In the genomic region with DNA sequence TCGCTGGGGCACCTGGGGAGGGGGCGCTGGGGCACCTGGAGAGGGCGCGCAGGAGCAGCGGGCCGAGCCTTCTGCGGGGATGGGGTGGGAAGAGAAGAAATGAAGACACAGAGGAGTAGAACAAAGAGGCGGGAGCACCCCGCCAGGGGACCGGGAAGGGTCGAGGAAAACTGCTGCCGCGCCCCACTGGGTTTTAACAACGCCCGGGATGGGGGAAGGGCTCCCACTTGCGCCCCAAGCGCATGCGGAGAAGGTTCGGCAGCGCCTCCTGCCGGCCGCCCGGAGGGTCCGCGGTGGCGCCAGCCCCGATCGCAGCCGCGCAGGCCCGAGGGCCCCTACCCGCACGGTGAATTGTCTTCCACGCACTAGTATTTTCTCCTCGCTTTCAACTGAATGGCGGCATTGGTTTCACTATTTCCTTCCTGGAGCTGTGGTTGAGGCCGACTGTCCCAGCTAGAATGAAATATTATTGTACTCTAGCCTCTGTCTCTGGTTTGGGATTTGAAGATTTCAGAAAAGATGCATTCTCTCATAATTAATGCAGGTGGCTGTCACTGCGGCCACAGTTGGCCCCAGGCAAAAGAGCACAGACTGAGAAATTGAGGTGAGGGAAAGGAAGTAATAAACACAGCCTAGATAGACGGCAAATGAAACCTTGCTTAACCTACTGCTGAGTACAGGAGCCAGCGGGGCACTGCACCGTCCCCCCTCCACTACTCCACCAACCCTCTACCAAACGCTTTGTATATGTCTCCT, we compare ENCODE assay signal across 1 cellular context.
A peak's percentile ranks its signal among the peaks of the same experiment; 100 is the strongest.
TF ChIP-seq lines count a peak whose summit lies in the region.

No MANE protein-coding gene starts in this region.

TF ChIP-seq in K562, 482 proteins besides CTCF, POLR2A, EP300 and RAD21 (continued from another document and continues in another):
- TF ChIP-seq FOXO4 (CRISPR knock-in tag; IDR thresholded peaks at IDR 0.05) = no peak
- TF ChIP-seq ADNP (tag; IDR thresholded peaks at IDR 0.05) = no peak
- no peak for TF ChIP-seq ZZZ3 (IDR thresholded peaks at IDR 0.05)
- TF ChIP-seq NR4A1 (CRISPR knock-in tag; IDR thresholded peaks at IDR 0.05) = no peak
- TF ChIP-seq NR4A1 (tag; IDR thresholded peaks at IDR 0.05) = 0 out of 2 replicates have a peak, but pooled peaks have one; percentile 21
- TF ChIP-seq MAFF (IDR thresholded peaks at IDR 0.05; ENCODE audit: low read length) = no peak
- no peak; the same call in 1 of the 2 replicates for TF ChIP-seq SMARCE1 (IDR thresholded peaks at IDR 0.05)
- TF ChIP-seq POU5F1 (IDR thresholded peaks at IDR 0.05; ENCODE audit: borderline replicate concordance, low read depth, low read length, partially characterized antibody) = no peak
- no peak for TF ChIP-seq ZNF780A (CRISPR knock-in tag; IDR thresholded peaks at IDR 0.05)
- TF ChIP-seq ZNF445 (CRISPR knock-in tag; IDR thresholded peaks at IDR 0.05; ENCODE audit: low read depth) = no peak
- TF ChIP-seq ZC3H8 (IDR thresholded peaks at IDR 0.05) = no peak
- no peak for TF ChIP-seq ATF4 (CRISPR knock-in tag; IDR thresholded peaks at IDR 0.05)
- no peak for TF ChIP-seq CHAMP1 (IDR thresholded peaks at IDR 0.05)
- TF ChIP-seq ZNF707 (CRISPR knock-in tag; conservative IDR thresholded peaks at IDR 0.05) = no peak
- TF ChIP-seq BRF1 (IDR thresholded peaks at IDR 0.05; ENCODE audit: borderline replicate concordance, extremely low read depth, insufficient read length) = no peak
- TF ChIP-seq DDX20 (tag; IDR thresholded peaks at IDR 0.05; ENCODE audit: low read depth) = no peak
- TF ChIP-seq, protein P1, sequence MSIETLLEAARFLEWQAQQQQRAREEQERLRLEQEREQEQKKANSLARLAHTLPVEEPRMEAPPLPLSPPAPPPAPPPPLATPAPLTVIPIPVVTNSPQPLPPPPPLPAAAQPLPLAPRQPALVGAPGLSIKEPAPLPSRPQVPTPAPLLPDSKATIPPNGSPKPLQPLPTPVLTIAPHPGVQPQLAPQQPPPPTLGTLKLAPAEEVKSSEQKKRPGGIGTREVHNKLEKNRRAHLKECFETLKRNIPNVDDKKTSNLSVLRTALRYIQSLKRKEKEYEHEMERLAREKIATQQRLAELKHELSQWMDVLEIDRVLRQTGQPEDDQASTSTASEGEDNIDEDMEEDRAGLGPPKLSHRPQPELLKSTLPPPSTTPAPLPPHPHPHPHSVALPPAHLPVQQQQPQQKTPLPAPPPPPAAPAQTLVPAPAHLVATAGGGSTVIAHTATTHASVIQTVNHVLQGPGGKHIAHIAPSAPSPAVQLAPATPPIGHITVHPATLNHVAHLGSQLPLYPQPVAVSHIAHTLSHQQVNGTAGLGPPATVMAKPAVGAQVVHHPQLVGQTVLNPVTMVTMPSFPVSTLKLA (conservative IDR thresholded peaks at IDR 0.05) = peak in 1 of 2 experiments; percentile 38; a peak in 1 of 4 replicates
- no peak for TF ChIP-seq NR2F6 (CRISPR knock-in tag; IDR thresholded peaks at IDR 0.05)
- no peak for TF ChIP-seq ZNF121 (CRISPR knock-in tag; conservative IDR thresholded peaks at IDR 0.05)
- TF ChIP-seq ESRRB (CRISPR knock-in tag; IDR thresholded peaks at IDR 0.05; ENCODE audit: borderline replicate concordance) = no peak
- TF ChIP-seq ZNF609 (CRISPR knock-in tag; IDR thresholded peaks at IDR 0.05; ENCODE audit: borderline replicate concordance) = no peak
- TF ChIP-seq EHMT2 (IDR thresholded peaks at IDR 0.05) = no peak
- TF ChIP-seq RBM22 (IDR thresholded peaks at IDR 0.05; ENCODE audit: low read depth, low read length, poor library complexity, severe bottlenecking) = no peak
- no peak for TF ChIP-seq ZNF551 (CRISPR knock-in tag; IDR thresholded peaks at IDR 0.05)
- no peak for TF ChIP-seq PML (IDR thresholded peaks at IDR 0.05; ENCODE audit: low read length)
- no peak for TF ChIP-seq NFXL1 (CRISPR knock-in tag; IDR thresholded peaks at IDR 0.05)
- TF ChIP-seq NFE2L1 (tag; IDR thresholded peaks at IDR 0.05; ENCODE audit: borderline replicate concordance, low read depth) = no peak
- no peak for TF ChIP-seq ZNF584 (CRISPR knock-in tag; IDR thresholded peaks at IDR 0.05; ENCODE audit: low read depth)
- no peak for TF ChIP-seq CBX5 (IDR thresholded peaks at IDR 0.05; ENCODE audit: borderline replicate concordance, low read depth)
- TF ChIP-seq ZNF280B (CRISPR knock-in tag; IDR thresholded peaks at IDR 0.05) = no peak
- no peak for TF ChIP-seq KAT8 (IDR thresholded peaks at IDR 0.05; ENCODE audit: low read depth)
- TF ChIP-seq ZFP36 (IDR thresholded peaks at IDR 0.05; ENCODE audit: low read depth, low read length, partially characterized antibody) = no peak
- TF ChIP-seq, protein P2, sequence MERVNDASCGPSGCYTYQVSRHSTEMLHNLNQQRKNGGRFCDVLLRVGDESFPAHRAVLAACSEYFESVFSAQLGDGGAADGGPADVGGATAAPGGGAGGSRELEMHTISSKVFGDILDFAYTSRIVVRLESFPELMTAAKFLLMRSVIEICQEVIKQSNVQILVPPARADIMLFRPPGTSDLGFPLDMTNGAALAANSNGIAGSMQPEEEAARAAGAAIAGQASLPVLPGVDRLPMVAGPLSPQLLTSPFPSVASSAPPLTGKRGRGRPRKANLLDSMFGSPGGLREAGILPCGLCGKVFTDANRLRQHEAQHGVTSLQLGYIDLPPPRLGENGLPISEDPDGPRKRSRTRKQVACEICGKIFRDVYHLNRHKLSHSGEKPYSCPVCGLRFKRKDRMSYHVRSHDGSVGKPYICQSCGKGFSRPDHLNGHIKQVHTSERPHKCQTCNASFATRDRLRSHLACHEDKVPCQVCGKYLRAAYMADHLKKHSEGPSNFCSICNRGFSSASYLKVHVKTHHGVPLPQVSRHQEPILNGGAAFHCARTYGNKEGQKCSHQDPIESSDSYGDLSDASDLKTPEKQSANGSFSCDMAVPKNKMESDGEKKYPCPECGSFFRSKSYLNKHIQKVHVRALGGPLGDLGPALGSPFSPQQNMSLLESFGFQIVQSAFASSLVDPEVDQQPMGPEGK (CRISPR knock-in tag; IDR thresholded peaks at IDR 0.05; ENCODE audit: borderline replicate concordance) = no peak
- peak; percentile 74 for TF ChIP-seq CHD2 (IDR thresholded peaks at IDR 0.05; ENCODE audit: low read depth, low read length)
- TF ChIP-seq, protein P3, sequence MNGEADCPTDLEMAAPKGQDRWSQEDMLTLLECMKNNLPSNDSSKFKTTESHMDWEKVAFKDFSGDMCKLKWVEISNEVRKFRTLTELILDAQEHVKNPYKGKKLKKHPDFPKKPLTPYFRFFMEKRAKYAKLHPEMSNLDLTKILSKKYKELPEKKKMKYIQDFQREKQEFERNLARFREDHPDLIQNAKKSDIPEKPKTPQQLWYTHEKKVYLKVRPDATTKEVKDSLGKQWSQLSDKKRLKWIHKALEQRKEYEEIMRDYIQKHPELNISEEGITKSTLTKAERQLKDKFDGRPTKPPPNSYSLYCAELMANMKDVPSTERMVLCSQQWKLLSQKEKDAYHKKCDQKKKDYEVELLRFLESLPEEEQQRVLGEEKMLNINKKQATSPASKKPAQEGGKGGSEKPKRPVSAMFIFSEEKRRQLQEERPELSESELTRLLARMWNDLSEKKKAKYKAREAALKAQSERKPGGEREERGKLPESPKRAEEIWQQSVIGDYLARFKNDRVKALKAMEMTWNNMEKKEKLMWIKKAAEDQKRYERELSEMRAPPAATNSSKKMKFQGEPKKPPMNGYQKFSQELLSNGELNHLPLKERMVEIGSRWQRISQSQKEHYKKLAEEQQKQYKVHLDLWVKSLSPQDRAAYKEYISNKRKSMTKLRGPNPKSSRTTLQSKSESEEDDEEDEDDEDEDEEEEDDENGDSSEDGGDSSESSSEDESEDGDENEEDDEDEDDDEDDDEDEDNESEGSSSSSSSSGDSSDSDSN (IDR thresholded peaks at IDR 0.05; ENCODE audit: borderline replicate concordance in 1 of 2, low read depth in 2 of 2, low read length in 2 of 2) = no peak
- TF ChIP-seq ZNF408 (CRISPR knock-in tag; IDR thresholded peaks at IDR 0.05; ENCODE audit: low read depth) = no peak
- no peak for TF ChIP-seq BDP1 (IDR thresholded peaks at IDR 0.05; ENCODE audit: insufficient read depth, insufficient read length)
- TF ChIP-seq CBFB (CRISPR knock-in tag; IDR thresholded peaks at IDR 0.05) = no peak
- no peak for TF ChIP-seq MED1 (CRISPR knock-in tag; IDR thresholded peaks at IDR 0.05; ENCODE audit: borderline replicate concordance)
- TF ChIP-seq, protein P4, sequence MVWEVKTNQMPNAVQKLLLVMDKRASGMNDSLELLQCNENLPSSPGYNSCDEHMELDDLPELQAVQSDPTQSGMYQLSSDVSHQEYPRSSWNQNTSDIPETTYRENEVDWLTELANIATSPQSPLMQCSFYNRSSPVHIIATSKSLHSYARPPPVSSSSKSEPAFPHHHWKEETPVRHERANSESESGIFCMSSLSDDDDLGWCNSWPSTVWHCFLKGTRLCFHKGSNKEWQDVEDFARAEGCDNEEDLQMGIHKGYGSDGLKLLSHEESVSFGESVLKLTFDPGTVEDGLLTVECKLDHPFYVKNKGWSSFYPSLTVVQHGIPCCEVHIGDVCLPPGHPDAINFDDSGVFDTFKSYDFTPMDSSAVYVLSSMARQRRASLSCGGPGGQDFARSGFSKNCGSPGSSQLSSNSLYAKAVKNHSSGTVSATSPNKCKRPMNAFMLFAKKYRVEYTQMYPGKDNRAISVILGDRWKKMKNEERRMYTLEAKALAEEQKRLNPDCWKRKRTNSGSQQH (CRISPR knock-in tag; IDR thresholded peaks at IDR 0.05) = 0 out of 2 replicates have a peak, but pooled peaks have one; percentile 2
- no peak for TF ChIP-seq MECOM (CRISPR knock-in tag; IDR thresholded peaks at IDR 0.05)
- no peak for TF ChIP-seq SMARCA4 (IDR thresholded peaks at IDR 0.05)
